ENCODE assay signal across 9 cellular contexts in the genomic region with DNA sequence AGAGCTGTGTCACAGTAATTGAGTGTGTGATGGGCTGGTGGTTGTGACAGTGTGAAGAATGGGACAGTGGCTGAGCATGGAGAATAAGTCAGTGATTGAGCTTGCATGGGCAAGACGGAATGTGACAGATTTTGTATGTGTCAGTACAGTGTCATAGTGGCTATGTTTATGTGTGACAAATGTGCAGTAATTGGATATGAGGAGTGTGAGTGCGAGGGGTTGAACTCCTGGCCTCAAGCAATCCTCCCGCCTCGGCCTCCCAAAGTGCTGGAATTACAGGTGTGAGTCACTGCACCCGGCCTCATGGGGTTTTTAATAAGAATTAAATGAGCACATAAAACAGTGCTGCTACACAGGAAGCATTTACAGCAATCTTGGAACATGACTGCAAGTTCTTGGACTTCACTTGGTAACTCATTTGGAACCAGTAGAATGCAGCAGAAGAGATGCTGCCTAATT. TPM values are rescaled to one million over a fixed set of nuclear protein-coding genes. Genes with fewer than 3 reads are reported as not detected.
A peak's percentile ranks its signal among the peaks of the same experiment; 100 is the strongest.
DNase-seq lines count a peak whose midpoint lies in the region; ATAC-seq and TF ChIP-seq lines count a peak whose summit lies in the region.
"Had no signal": no experiment of that assay in that cellular context is flagged by ENCODE, and none has a peak within 500 bp of the region (broad histone marks: within the 10 kb centered on the region; RNA-seq: fewer than 3 reads in every experiment).

No MANE protein-coding gene starts in this region.

- in situ Hi-C loops in GM23248 (cut with MboI), result no loop called here

- DNase-seq in GM23248 (peak; percentile 68), SK-N-MC (ENCODE audit: low read depth, low spot score) (no peak), fibroblast of the aortic adventitia (ENCODE audit: low read depth) (no peak), sigmoid colon (no peak), HK-2 (ENCODE audit: unreplicated experiment) (no peak), D341Med (ENCODE audit: low spot score) (no peak)
- DNase-seq: NCI-H524 treated with DMSO at 0.1 percent for 48 hours had no signal

- no peaks in the 10 kb centered on the region; the same call in 1 of the 2 replicates for H4K20me1 ChIP-seq in GM23248 (ENCODE audit: insufficient read depth)

- peak overlapping the region; percentile 74 for H2AFZ ChIP-seq in GM23248

- no peaks in the 10 kb centered on the region for H3K9me2 ChIP-seq in GM23248 (ENCODE audit: insufficient read depth)

- H3K27ac ChIP-seq in GM23248, result peak overlapping the region; percentile 67
- no peak overlapping the region for H3K27ac ChIP-seq in SK-N-MC
- H3K27ac ChIP-seq in sigmoid colon, result peak overlapping the region in 2 of 4 donors; percentile 87 to 92

- H3K4me3 ChIP-seq in GM23248 (peak overlapping the region; percentile 96), SK-N-MC (peak overlapping the region; percentile 98), fibroblast of the aortic adventitia (ENCODE audit: low read depth, low read length) (peak overlapping the region; percentile 80), sigmoid colon (peak overlapping the region; percentile 80 to 93 (median 88))

- intact Hi-C loops in sigmoid colon (cut with DNase I), result loop anchor here (5.0 kb wide), 1 partner anchor 93 kb away; no protein-coding TSS in a partner anchor

- H3K27me3 ChIP-seq in GM23248 (replicated peaks; ENCODE audit: insufficient read depth), result no peaks in the 10 kb centered on the region
- no peaks in the 10 kb centered on the region for H3K27me3 ChIP-seq in sigmoid colon

- peaks cover 14% of the 10 kb centered on the region for H3K4me1 ChIP-seq in GM23248 (ENCODE audit: insufficient read depth)
- peaks cover 0 to 23% (median 19%) of the 10 kb centered on the region in 4 donors for H3K4me1 ChIP-seq in sigmoid colon

- no peak for TF ChIP-seq POLR2A in sigmoid colon (IDR thresholded peaks at IDR 0.05)

- H3K36me3 ChIP-seq in GM23248 (ENCODE audit: low read depth) (peaks cover 10% of the 10 kb centered on the region; the same call in 1 of the 2 replicates), SK-N-MC (ENCODE audit: insufficient read depth, low read length) (no peaks in the 10 kb centered on the region), sigmoid colon (no peaks in the 10 kb centered on the region)

- peaks cover 33% of the 10 kb centered on the region for H3F3A ChIP-seq in GM23248 (ENCODE audit: insufficient read depth)

- TF ChIP-seq CTCF in fibroblast of the aortic adventitia (IDR thresholded peaks at IDR 0.05; ENCODE audit: insufficient read depth, low read length) (no peak), sigmoid colon (IDR thresholded peaks at IDR 0.05) (no peak)

- H3K79me2 ChIP-seq in GM23248 (ENCODE audit: insufficient read depth), result peaks cover 38% of the 10 kb centered on the region

- peak overlapping the region; percentile 71 for H3K4me2 ChIP-seq in GM23248 (ENCODE audit: unreplicated experiment)

- TF ChIP-seq EP300 in sigmoid colon (IDR thresholded peaks at IDR 0.05), result no peak

- WGBS in GM23248 (ENCODE audit: low coverage in 1 of 2, low lambda C conversion rate in 2 of 2, missing lambda C conversion rate in 2 of 2), 2 experiments, result 3 to 4% methylated on average over 5 of the region's 5 CpGs
- WGBS in sigmoid colon, 2 donors, result 55 to 69% methylated on average over 5 of the region's 5 CpGs

- H3K9me3 ChIP-seq in GM23248 (ENCODE audit: low read depth) (no peaks in the 10 kb centered on the region), SK-N-MC (ENCODE audit: low read depth, low read length) (no peaks in the 10 kb centered on the region), sigmoid colon (no peaks in the 10 kb centered on the region)

- ATAC-seq in GM21423 (IDR thresholded peaks at IDR 0.05; ENCODE audit: unreplicated experiment) (no peak), HG02840 (IDR thresholded peaks at IDR 0.05; ENCODE audit: low FRiP score, unreplicated experiment) (no peak)

- H3K9ac ChIP-seq in GM23248 (peak overlapping the region; percentile 83), SK-N-MC (ENCODE audit: insufficient read length) (no peak overlapping the region)

RNA-seq across cellular contexts. Expression of gene RRAS2, which starts 0.6 kb away (rescaled TPM):
- 328 and 382 TPM in 2 replicates for total RNA-seq in GM23248 (2014; rRNA removed; shearing (Covaris generic))
- polyA plus RNA-seq in GM23248 (2016; fragmentation: Nextera tagmentation; extraction: Ambion mirVana), result 260 and 268 TPM in 2 replicates
- 83.0 and 95.6 TPM in 2 replicates for total RNA-seq in fibroblast of the aortic adventitia (ENCODE audit: low replicate concordance)
- total RNA-seq in sigmoid colon, result 10 to 100 TPM; 31.1 to 48.5 (median 40.4) TPM
- 10 to 100 TPM; 15.5 to 27.3 (median 25.8) TPM for polyA plus RNA-seq in sigmoid colon
